ENCODE assay signal across 15 cellular contexts in the genomic region with DNA sequence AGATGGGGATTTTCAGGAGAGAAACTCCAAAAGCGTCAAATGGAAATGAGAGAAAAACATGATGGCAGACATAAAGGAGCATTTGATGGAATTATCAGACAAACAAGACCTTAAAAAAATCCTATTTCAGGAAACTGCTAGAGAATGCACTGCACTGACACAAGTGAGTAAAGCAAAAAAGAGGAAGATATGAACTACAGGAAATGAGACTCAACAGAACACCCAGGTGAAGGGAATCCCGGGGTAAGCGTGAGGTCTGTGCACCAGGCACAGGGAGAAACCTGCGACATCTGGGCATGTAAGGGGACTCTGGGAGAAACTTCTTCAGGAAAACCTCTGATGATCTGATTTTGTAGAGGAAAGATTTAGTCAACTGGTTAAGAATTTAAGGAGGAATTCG. TPM values are rescaled to one million over a fixed set of nuclear protein-coding genes. Genes with fewer than 3 reads are reported as not detected.
A peak's percentile ranks its signal among the peaks of the same experiment; 100 is the strongest.
DNase-seq lines count a peak whose midpoint lies in the region; ATAC-seq, FAIRE-seq and TF ChIP-seq lines count a peak whose summit lies in the region.
"Had no signal": no experiment of that assay in that cellular context is flagged by ENCODE, and none has a peak within 500 bp of the region (broad histone marks: within the 10 kb centered on the region; RNA-seq: fewer than 3 reads in every experiment).

No MANE protein-coding gene starts in this region.

- H3K4me1 ChIP-seq in smooth muscle cell (ENCODE audit: low read depth), result peaks cover 7% of the 10 kb centered on the region

- H3K9ac ChIP-seq in smooth muscle cell (ENCODE audit: low read depth), result no peak overlapping the region

- H3K79me2 ChIP-seq in smooth muscle cell (ENCODE audit: low read depth), result peaks cover 14% of the 10 kb centered on the region

- H3K4me2 ChIP-seq in smooth muscle cell, result no peak overlapping the region

- no peaks in the 10 kb centered on the region for H3K27me3 Mint-ChIP-seq in T-cell
- no peaks in the 10 kb centered on the region for H3K27me3 Mint-ChIP-seq in naive thymus-derived CD8-positive, alpha-beta T cell

- H3K36me3 Mint-ChIP-seq in T-cell, result peaks cover 3% of the 10 kb centered on the region
- H3K36me3 Mint-ChIP-seq in naive thymus-derived CD8-positive, alpha-beta T cell, result peaks cover 0 to 5% (median 0%) of the 10 kb centered on the region in 3 donors

- H2AFZ ChIP-seq in smooth muscle cell (ENCODE audit: low read depth), result no peak overlapping the region

- H3K27ac Mint-ChIP-seq in T-cell, result peak overlapping the region in 1 of 2 donors; percentile 27
- H3K27ac Mint-ChIP-seq in naive thymus-derived CD8-positive, alpha-beta T cell, result peak overlapping the region in 8 of 10 donors; percentile 6 to 91 (median 44)

- DNase-seq in NOMO-1 treated with DMSO at 0.1 percent for 48 hours (lab: John Stamatoyannopoulos, UW; ENCODE audit: unreplicated experiment) (peak; percentile 28), NOMO-1 treated with dmso at 0.1 percent for 144 hours (lab: John Stamatoyannopoulos, UW; ENCODE audit: unreplicated experiment) (no peak), GM19239 (ENCODE audit: insufficient read length, low spot score) (no peak), T-cell (no peak), smooth muscle cell (lab: John Stamatoyannopoulos, UW; ENCODE audit: unreplicated experiment) (no peak)
- DNase-seq in naive thymus-derived CD8-positive, alpha-beta T cell, result no peak
- no peak for DNase-seq in stimulated activated CD4-positive, alpha-beta T cell treated with anti-CD3 and anti-CD28 coated beads, Interleukin-12 subunit alpha, Interleukin-12 subunit beta, amount 100 ng/mL, for 4 hours
- DNase-seq: 8988T; activated naive CD4-positive, alpha-beta T cell treated with anti-CD3 and anti-CD28 coated beads, Interleukin-2, amount 50 U/mL, for 16 hours; HCEC 1CT; KG1; NCI-H2171 treated with DMSO at 0.1 percent for 48 hours; sigmoid colon; tibial artery had no signal

- peak overlapping the region; percentile 50 to 80 (median 53) for H3K4me3 Mint-ChIP-seq in T-cell
- H3K4me3 Mint-ChIP-seq in naive thymus-derived CD8-positive, alpha-beta T cell, result peak overlapping the region in 9 of 10 donors; percentile 54 to 89 (median 68)

- peaks cover 45 to 53% (median 49%) of the 10 kb centered on the region in 3 donors for H3K4me1 Mint-ChIP-seq in T-cell
- peaks cover 20 to 57% (median 53%) of the 10 kb centered on the region in 4 donors for H3K4me1 Mint-ChIP-seq in naive thymus-derived CD8-positive, alpha-beta T cell

- H3K9me3 Mint-ChIP-seq in T-cell, result no peaks in the 10 kb centered on the region
- no peaks in the 10 kb centered on the region for H3K9me3 Mint-ChIP-seq in naive thymus-derived CD8-positive, alpha-beta T cell

- CTCF ChIA-PET in T-cell (lab: Charles Lee), result no interaction called here

- peak; percentile 77 for FAIRE-seq in GM19239 (lab: Jason Lieb, UNC)

- H3F3A ChIP-seq in smooth muscle cell (ENCODE audit: low read depth), result no peaks in the 10 kb centered on the region

- H3K27ac ChIP-seq in smooth muscle cell (ENCODE audit: low read depth), result no peak overlapping the region
- H3K27ac ChIP-seq: sigmoid colon, tibial artery had no signal

- H3K27me3 ChIP-seq in smooth muscle cell (ENCODE audit: low read depth), result peaks cover 10% of the 10 kb centered on the region
- H3K27me3 ChIP-seq: tibial artery had no signal

- POLR2A ChIA-PET in T-cell (lab: Charles Lee), result no interaction called here
- POLR2A ChIA-PET in naive thymus-derived CD8-positive, alpha-beta T cell (lab: Charles Lee), result no interaction called here

- H4K20me1 ChIP-seq in smooth muscle cell (ENCODE audit: low read depth), result no peaks in the 10 kb centered on the region

- no peaks in the 10 kb centered on the region for H3K36me3 ChIP-seq in smooth muscle cell (ENCODE audit: low read depth)
- H3K36me3 ChIP-seq: sigmoid colon, tibial artery had no signal

- no peaks in the 10 kb centered on the region for H3K9me3 ChIP-seq in smooth muscle cell (replicated peaks; ENCODE audit: low read depth)
- H3K9me3 ChIP-seq: sigmoid colon, tibial artery had no signal

- ATAC-seq in T-cell (replicated peaks in 1 of 4), result no peak
- no peak for ATAC-seq in naive thymus-derived CD8-positive, alpha-beta T cell
- no peak for ATAC-seq in HG02852 (IDR thresholded peaks at IDR 0.05; ENCODE audit: unreplicated experiment)

- no peak overlapping the region for H3K4me3 ChIP-seq in smooth muscle cell
- H3K4me3 ChIP-seq: sigmoid colon, tibial artery had no signal

- no peak for TF ChIP-seq CTCF in smooth muscle cell (IDR thresholded peaks at IDR 0.05; ENCODE audit: borderline replicate concordance, insufficient read depth, poor library complexity, severe bottlenecking)

- WGBS in smooth muscle cell (ENCODE audit: low lambda C conversion rate), result 95% methylated on average over 5 of the region's 5 CpGs

RNA-seq across cellular contexts. Expression of a gene that starts 2.8 kb away (rescaled TPM):
- 10 to 100 TPM; 33.9 to 60.7 (median 40.6) TPM for total RNA-seq in T-cell
- 10 to 100 TPM; 54.7 to 61.1 TPM for total RNA-seq in naive thymus-derived CD8-positive, alpha-beta T cell
- polyA plus RNA-seq in naive thymus-derived CD8-positive, alpha-beta T cell, result 10 to 100 TPM; 12.8 to 15.6 (median 13.2) TPM
- total RNA-seq in smooth muscle cell, result 28.9 and 35.6 TPM in 2 replicates
- 6.1 and 7.8 TPM in 2 replicates for polyA plus RNA-seq in smooth muscle cell
